ENCODE assay signal across 8 cellular contexts in the genomic region with DNA sequence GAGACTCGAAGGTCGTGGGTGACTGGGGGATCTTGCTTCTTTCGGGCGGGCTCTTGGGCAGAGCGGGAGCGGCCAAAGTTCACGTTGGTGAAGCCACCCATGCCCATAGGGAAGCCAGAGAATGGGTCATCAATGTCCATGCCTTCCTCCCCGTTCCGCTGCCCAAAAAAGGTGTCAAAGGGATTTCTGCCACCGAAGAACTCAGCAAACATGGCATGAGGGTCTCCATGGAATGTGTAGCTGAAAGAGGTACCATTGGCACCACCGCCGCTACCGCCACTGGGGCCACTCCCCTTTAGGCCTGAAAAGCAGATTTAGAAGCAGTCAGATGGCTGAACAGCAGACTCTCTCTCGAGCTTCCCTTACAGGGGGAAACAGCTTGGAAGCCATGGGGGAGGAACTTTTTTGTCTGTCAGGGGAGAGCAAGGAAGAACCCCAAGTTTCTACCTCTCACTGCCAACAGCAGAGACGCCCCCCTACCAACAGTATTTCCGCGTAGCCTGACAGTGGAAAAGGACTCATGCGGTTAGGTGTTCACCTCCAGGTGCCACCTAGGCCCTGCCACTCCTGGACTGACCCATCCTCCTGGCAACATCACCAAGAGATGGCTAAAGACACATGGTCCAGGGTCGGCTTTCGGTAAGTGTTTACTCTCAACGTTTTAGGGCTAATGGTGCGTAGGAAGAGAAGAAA. TPM values are rescaled to one million over a fixed set of nuclear protein-coding genes. Genes with fewer than 3 reads are reported as not detected.
DNase-seq lines count a peak whose midpoint lies in the region; ATAC-seq and TF ChIP-seq lines count a peak whose summit lies in the region.

No MANE protein-coding gene starts in this region.

- H3K27ac ChIP-seq in KOPT-K1 (ENCODE audit: low read depth, low read length, poor library complexity, severe bottlenecking) = peak overlapping the region; percentile 98
- H3K27ac ChIP-seq in caudate nucleus (ENCODE audit: low read depth, low read length) = peak overlapping the region; percentile 100

- peak overlapping the region; percentile 98 for H3K9ac ChIP-seq in mucosa of stomach (ENCODE audit: low read length)

- DNase-seq in BJ (ENCODE audit: low read depth) (no peak), caudate nucleus (lab: John Stamatoyannopoulos, UW) (peak in 10 of 61 donors; percentile 9 to 64 (median 28)), germinal center (ENCODE audit: low spot score) (no peak), omental fat pad (ENCODE audit: low spot score) (no peak)

- peaks cover 48% of the 10 kb centered on the region for H3K4me1 ChIP-seq in mucosa of stomach (ENCODE audit: control insufficient read depth, insufficient read depth, low read length)

- H3K27me3 ChIP-seq in BJ (ENCODE audit: control insufficient read depth, insufficient read depth, low read length) (no peaks in the 10 kb centered on the region), mucosa of stomach (ENCODE audit: control insufficient read depth, insufficient read depth, low read length) (no peaks in the 10 kb centered on the region)

- H3K36me3 ChIP-seq in BJ (ENCODE audit: control insufficient read depth, insufficient read depth, low read length) (peaks cover 13% of the 10 kb centered on the region), KOPT-K1 (ENCODE audit: insufficient read depth, low read length) (peaks cover 46% of the 10 kb centered on the region), mucosa of stomach (ENCODE audit: control insufficient read depth, insufficient read depth, low read length) (peaks cover 15% of the 10 kb centered on the region)

- H3K9me3 ChIP-seq in KOPT-K1 (ENCODE audit: insufficient read depth, low read length, poor library complexity, severe bottlenecking) (no peaks in the 10 kb centered on the region), mucosa of stomach (ENCODE audit: control insufficient read depth, low read length) (no peaks in the 10 kb centered on the region)

- POLR2A ChIA-PET in BJ (lab: Charles Lee) = interaction anchor here (0.5 kb wide), 1 partner anchor 1602 kb away, joined by 3 read pairs; no protein-coding TSS in a partner anchor

- TF ChIP-seq CTCF in BJ (IDR thresholded peaks at IDR 0.05; ENCODE audit: insufficient read depth, low read depth, low read length) (no peak), omental fat pad (IDR thresholded peaks at IDR 0.05) (no peak)

- ATAC-seq in HG03175 (IDR thresholded peaks at IDR 0.05; ENCODE audit: unreplicated experiment) = no peak
- ATAC-seq in omental fat pad (ENCODE audit: low FRiP score) = no peak
- no peak for ATAC-seq in HG03378 (IDR thresholded peaks at IDR 0.05; ENCODE audit: unreplicated experiment)

- H3K4me3 ChIP-seq in BJ (ENCODE audit: low read depth, low read length) = peak overlapping the region; percentile 90
- H3K4me3 ChIP-seq in mucosa of stomach (ENCODE audit: low read length) = peak overlapping the region; percentile 7

- CTCF ChIA-PET in BJ (lab: Yijun Ruan, JAX) = interaction anchor here (1.1 to 3.6 kb wide), 4 partner anchors 9 to 44 kb away, joined by 3 to 23 read pairs (median 4); no protein-coding TSS in a partner anchor

RNA-seq across cellular contexts. Expression of gene DNAJB1, which starts 1.3 kb away (rescaled TPM):
- polyA plus RNA-seq in BJ (2011; rRNA removed) = 114 and 133 TPM in 2 replicates
- 46.5 and 52.6 TPM in 2 replicates for polyA minus RNA-seq in BJ (2011; rRNA and poly(A)+ RNA removed)
- 100 to 1,000 TPM in 3 of 4 donors, 10 to 100 TPM in 1; 67.5 to 669 (median 116) TPM for total RNA-seq in omental fat pad

RNA-seq across cellular contexts. Expression of gene TECR, which starts 12.5 kb away (rescaled TPM):
- 63.2 and 95.9 TPM in 2 replicates for polyA plus RNA-seq in BJ (2011; rRNA removed)
- polyA minus RNA-seq in BJ (2011; rRNA and poly(A)+ RNA removed) = 94.4 and 169 TPM in 2 replicates
- total RNA-seq in omental fat pad = 10 to 100 TPM; 32.9 to 58.1 (median 46.8) TPM

RNA-seq across cellular contexts. Expression of gene GIPC1, which starts 21.0 kb away (rescaled TPM):
- polyA plus RNA-seq in BJ (2011; rRNA removed) = 92.3 and 119 TPM in 2 replicates
- polyA minus RNA-seq in BJ (2011; rRNA and poly(A)+ RNA removed) = 43.2 and 57.9 TPM in 2 replicates
- 10 to 100 TPM; 47.0 to 77.6 (median 59.0) TPM for total RNA-seq in omental fat pad

RNA-seq across cellular contexts. Expression of gene PTGER1, which starts 41.7 kb away (rescaled TPM):
- polyA plus RNA-seq in BJ (2011; rRNA removed) = 0.63 and 1.0 TPM in 2 replicates
- polyA minus RNA-seq in BJ (2011; rRNA and poly(A)+ RNA removed) = 0.38 and 0.41 TPM in 2 replicates
- not detected for total RNA-seq in omental fat pad

RNA-seq across cellular contexts. Expression of gene NDUFB7, which starts 55.0 kb away (rescaled TPM):
- 135 and 147 TPM in 2 replicates for polyA plus RNA-seq in BJ (2011; rRNA removed)
- 19.0 and 20.3 TPM in 2 replicates for polyA minus RNA-seq in BJ (2011; rRNA and poly(A)+ RNA removed)
- total RNA-seq in omental fat pad = 100 to 1,000 TPM; 194 to 357 (median 322) TPM
